In the genomic region with DNA sequence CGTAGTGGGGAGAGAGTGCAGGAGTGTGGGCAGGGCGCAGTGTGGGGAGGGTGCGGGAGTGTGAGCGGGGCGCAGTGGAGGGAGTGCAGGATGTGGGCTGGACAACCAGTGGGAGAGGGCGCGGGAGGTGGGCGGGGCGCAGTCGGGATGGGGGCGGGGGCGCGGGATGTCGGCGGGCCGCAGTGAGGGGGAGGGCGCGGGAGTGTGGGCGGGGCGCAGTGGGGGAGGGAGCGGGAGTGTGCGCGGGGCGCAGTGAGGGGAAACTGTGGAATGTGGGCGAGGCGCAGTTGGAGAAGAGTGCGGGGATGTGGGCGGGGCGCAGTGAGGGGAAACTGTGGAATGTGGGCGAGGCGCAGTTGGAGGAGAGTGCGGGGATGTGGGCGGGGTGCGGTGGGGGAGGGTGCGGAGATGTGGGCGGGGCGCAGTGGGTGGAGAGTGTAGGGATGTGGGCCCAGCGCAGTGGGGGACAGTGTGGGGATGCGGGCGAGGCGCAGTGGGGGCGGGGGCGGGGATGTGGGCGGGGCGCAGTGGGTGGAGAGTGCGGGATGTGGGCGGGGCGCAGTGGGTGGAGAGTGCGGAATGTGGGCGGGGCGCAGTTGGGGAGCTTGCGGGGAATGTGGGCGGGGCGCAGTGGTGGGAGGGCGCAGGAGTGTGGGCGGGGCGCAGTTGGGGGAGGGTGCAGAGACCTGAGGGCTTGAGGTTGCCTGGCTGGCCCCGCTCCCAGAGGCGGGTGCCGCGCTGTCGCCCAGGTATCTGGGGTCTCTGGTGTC, we compare ENCODE assay signal across 8 cellular contexts. TPM values are rescaled to one million over a fixed set of nuclear protein-coding genes. Genes with fewer than 3 reads are reported as not detected.
DNase-seq lines count a peak whose midpoint lies in the region; ATAC-seq and TF ChIP-seq lines count a peak whose summit lies in the region.

Gene NXNL2, plus strand, starts transcription at position 723 of the 770 bp plus-strand sequence. CDS start 257 bp downstream, outside the sequence.

- 1% methylated on average over 62 of the region's 62 CpGs for WGBS in HUES64
- 1 to 4% methylated on average over 46 to 62 of the region's 62 CpGs for WGBS in esophagus, 2 donors
- WGBS in suprapubic skin = 1% methylated on average over 54 of the region's 62 CpGs

- peaks cover 15% of the 10 kb centered on the region; the same call in 1 of the 2 replicates for H3K4me1 ChIP-seq in HUES64 (ENCODE audit: insufficient read depth, low read length)
- peaks cover 11% of the 10 kb centered on the region in 2 donors for H3K4me1 ChIP-seq in esophagus (ENCODE audit: control insufficient read depth in 2 of 2, insufficient read depth in 2 of 2, low read length in 1 of 2)
- H3K4me1 ChIP-seq in mucosa of stomach (ENCODE audit: control insufficient read depth, insufficient read depth, low read length) = peaks cover 13% of the 10 kb centered on the region
- peaks cover 36% of the 10 kb centered on the region for H3K4me1 ChIP-seq in suprapubic skin

- H3K9ac ChIP-seq in HUES64 (ENCODE audit: low read depth, low read length) (peak within 1 kb of the TSS; percentile 58), mucosa of stomach (ENCODE audit: low read length) (peak within 1 kb of the TSS; percentile 9)

- TF ChIP-seq CTCF in AG09309 (IDR thresholded peaks at IDR 0.05; ENCODE audit: control insufficient read depth, insufficient read depth, low read depth, low read length, missing control alignments) (no peak), suprapubic skin (IDR thresholded peaks at IDR 0.05) (no peak)

- H3K27ac ChIP-seq in HUES64 (ENCODE audit: low read depth, low read length) (peak within 1 kb of the TSS; percentile 77), esophagus (ENCODE audit: low read depth in 2 of 2, low read length in 1 of 2) (peak within 1 kb of the TSS; percentile 34 to 48), suprapubic skin (peak within 1 kb of the TSS; percentile 55)

- DNase-seq in AG09309 (ENCODE audit: low read depth) (no peak), suprapubic skin (ENCODE audit: low spot score in 2 of 2) (peak; percentile 84 to 85), NCI-H128 (lab: John Stamatoyannopoulos, UW; ENCODE audit: unreplicated experiment) (no peak)
- DNase-seq in activated CD8-positive, alpha-beta memory T cell treated with anti-CD3 and anti-CD28 coated beads, Interleukin-2, amount 50 U/mL, for 4 hours = peak; percentile 24

- no peak for TF ChIP-seq POLR2A in suprapubic skin (IDR thresholded peaks at IDR 0.05)

- ATAC-seq in HG03175 (IDR thresholded peaks at IDR 0.05; ENCODE audit: unreplicated experiment) = no peak

- TF ChIP-seq EP300 in suprapubic skin (IDR thresholded peaks at IDR 0.05) = no peak

- no peaks in the 10 kb centered on the region for H3K36me3 ChIP-seq in HUES64 (ENCODE audit: insufficient read depth, low read length)
- H3K36me3 ChIP-seq in esophagus (ENCODE audit: control insufficient read depth in 2 of 2, insufficient read depth in 2 of 2, low read length in 1 of 2) = no peaks in the 10 kb centered on the region
- no peaks in the 10 kb centered on the region for H3K36me3 ChIP-seq in mucosa of stomach (ENCODE audit: control insufficient read depth, insufficient read depth, low read length)
- no peaks in the 10 kb centered on the region for H3K36me3 ChIP-seq in suprapubic skin

- peak within 1 kb of the TSS; percentile 68 for H3K4me3 ChIP-seq in AG09309 (ENCODE audit: control insufficient read depth, low read depth, low read length)
- H3K4me3 ChIP-seq in HUES64 (ENCODE audit: low read length) = peak within 1 kb of the TSS; percentile 73
- H3K4me3 ChIP-seq in esophagus (ENCODE audit: low read depth in 1 of 2, low read length in 2 of 2) = peak within 1 kb of the TSS; percentile 37 to 49
- H3K4me3 ChIP-seq in mucosa of stomach (ENCODE audit: low read length) = no peak within 1 kb of the TSS
- peak within 1 kb of the TSS; percentile 46 for H3K4me3 ChIP-seq in suprapubic skin

- H3K9me3 ChIP-seq in HUES64 (ENCODE audit: insufficient read depth, low read depth, low read length) = no peaks in the 10 kb centered on the region
- no peaks in the 10 kb centered on the region for H3K9me3 ChIP-seq in esophagus (ENCODE audit: control insufficient read depth in 2 of 2, insufficient read depth in 1 of 2, low read depth in 1 of 2, low read length in 1 of 2)
- no peaks in the 10 kb centered on the region for H3K9me3 ChIP-seq in mucosa of stomach (ENCODE audit: control insufficient read depth, low read length)
- no peaks in the 10 kb centered on the region for H3K9me3 ChIP-seq in suprapubic skin

- H3K27me3 ChIP-seq in HUES64 (ENCODE audit: insufficient read depth, low read length) (peaks cover 36% of the 10 kb centered on the region), esophagus (ENCODE audit: control insufficient read depth in 1 of 2, insufficient read depth in 2 of 2, low read length in 2 of 2) (peaks cover 0 to 3% of the 10 kb centered on the region in 2 donors), mucosa of stomach (ENCODE audit: control insufficient read depth, insufficient read depth, low read length) (peaks cover 30% of the 10 kb centered on the region), suprapubic skin (peaks cover 10% of the 10 kb centered on the region)

RNA-seq across cellular contexts. Expression of gene NXNL2, which starts in this region (rescaled TPM):
- polyA plus RNA-seq in HUES64 (2013, experiment 1 of 2) = 0.30 TPM
- polyA plus RNA-seq in HUES64 (2013, experiment 2 of 2) = 0.51 TPM
- under 1 TPM; 0.15 to 0.22 TPM for polyA plus RNA-seq in esophagus
- total RNA-seq in suprapubic skin = 1 to 10 TPM in 1 of 4 donors, not detected in 3; 1.7 TPM

Comparison
In these comparisons a context has a peak if more than half of its experiments do, and no peak if none do; other contexts are left out.
1. DNase-seq: peak in activated CD8-positive, alpha-beta memory T cell treated with anti-CD3 and anti-CD28 coated beads, Interleukin-2, amount 50 U/mL, for 4 hours (single experiment) and suprapubic skin (2 of 2); none in AG09309 (single experiment) and NCI-H128 (single experiment).
2. Peak in every context shown above with its lines, with median percentiles within 50 percentile points of each other: H3K27ac ChIP-seq.